ENCODE assay signal across 1 cellular context in the genomic region with DNA sequence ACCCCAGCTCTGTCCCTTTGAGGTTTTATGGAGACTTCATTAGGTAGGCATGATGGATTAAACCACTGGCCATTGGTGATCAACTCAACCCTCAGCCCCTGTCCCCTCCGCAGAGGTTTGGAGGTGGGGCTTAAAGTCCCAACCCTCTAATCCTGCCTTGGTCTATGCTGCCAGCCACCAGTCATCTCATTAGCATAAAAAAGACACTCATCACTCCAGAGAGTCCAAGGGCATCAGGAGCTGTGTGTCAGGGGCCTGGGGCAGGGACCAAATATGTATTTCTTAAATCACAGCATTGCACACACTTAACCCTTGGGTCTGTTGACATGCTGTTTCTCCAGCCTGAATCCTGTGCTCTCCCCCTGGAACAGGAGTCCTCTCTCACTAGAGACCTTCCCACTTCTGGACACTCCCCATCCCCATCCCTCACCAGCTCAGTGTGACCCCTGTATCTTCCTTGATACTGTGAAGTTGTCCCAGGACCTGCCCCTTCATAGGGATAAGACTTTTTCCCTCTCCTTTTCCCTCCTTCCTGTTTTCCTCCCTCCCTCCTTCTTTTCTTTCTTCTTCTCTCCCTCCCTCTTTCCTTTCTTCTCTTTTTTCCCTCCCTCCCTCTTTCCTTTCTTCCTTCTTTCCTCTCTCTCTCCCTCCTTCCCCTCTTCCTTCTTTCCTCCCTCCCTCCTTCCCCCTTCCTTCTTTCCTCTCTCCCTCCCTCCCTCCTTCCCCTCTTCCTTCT.
TF ChIP-seq lines count a peak whose summit lies in the region.

No MANE protein-coding gene starts in this region.

TF ChIP-seq in GM12878, 131 proteins besides CTCF, POLR2A, EP300 and RAD21 (continued from another document):
- TF ChIP-seq FOS (IDR thresholded peaks at IDR 0.05; ENCODE audit: borderline replicate concordance, extremely low read depth, insufficient read length) (no peak), ZNF687 (IDR thresholded peaks at IDR 0.05) (no peak), GABPA (IDR thresholded peaks at IDR 0.05; ENCODE audit: low read depth) (no peak), FOXM1 (IDR thresholded peaks at IDR 0.05; ENCODE audit: low read depth, low read length) (no peak), SPI1 (IDR thresholded peaks at IDR 0.05; ENCODE audit: borderline replicate concordance, insufficient read depth, low read depth, low read length) (no peak)
